In genomic region chr7:137923380-137923779, GRCh38 we compare ENCODE assay signal across 16 cellular contexts.
DNase-seq lines count a peak whose midpoint lies in the region; TF ChIP-seq lines count a peak whose summit lies in the region.
"Had no signal": no experiment of that assay in that cellular context is flagged by ENCODE, and none has a peak within 500 bp of the region (broad histone marks: within the 10 kb centered on the region; RNA-seq: fewer than 3 reads in every experiment).

No MANE protein-coding gene starts in this region.

- no peaks in the 10 kb centered on the region for H3K9me3 ChIP-seq in Karpas-422 (ENCODE audit: low read length)
- H3K9me3 ChIP-seq in BE2C: no peaks in the 10 kb centered on the region
- H3K9me3 ChIP-seq: Caco-2, pancreas had no signal

- no peak overlapping the region for H3K4me3 ChIP-seq in Karpas-422 (ENCODE audit: low read length)
- no peak overlapping the region for H3K4me3 ChIP-seq in BE2C (ENCODE audit: low read depth, low read length)
- H3K4me3 ChIP-seq: pancreas had no signal

- H3K27ac ChIP-seq in Karpas-422 (ENCODE audit: low read length): no peak overlapping the region
- H3K27ac ChIP-seq: pancreas had no signal

- intact Hi-C loops in activated T-helper 1 cell treated with anti-CD3 and anti-CD28 coated beads, Interleukin-12 subunit alpha, Interleukin-12 subunit beta, Interleukin-2, Interleukin-4 antibody, amounts not matched to agents 30 ng/mL and 10 ng/mL and 1 ng/mL, durations not matched to agents 14 hours and 24 hours and 36 hours (cut with micrococcal nuclease): loop anchor here (5.0 kb wide), 1 partner anchor 79 kb away; the partner anchor contains the start of gene CREB3L2

- no peaks in the 10 kb centered on the region for H3K36me3 ChIP-seq in Karpas-422 (ENCODE audit: insufficient read depth, low read length)
- peaks cover 9% of the 10 kb centered on the region for H3K36me3 ChIP-seq in BE2C

- no peaks in the 10 kb centered on the region for H3K79me2 ChIP-seq in Karpas-422 (ENCODE audit: low read length)

- H3K9ac ChIP-seq in Karpas-422 (ENCODE audit: low read length): no peak overlapping the region

- no peak overlapping the region for H3K4me2 ChIP-seq in Karpas-422 (ENCODE audit: low read depth, low read length, poor library complexity, severe bottlenecking)

- H3K4me3 Mint-ChIP-seq in activated T-helper 1 cell treated with anti-CD3 and anti-CD28 coated beads, Interleukin-12 subunit alpha, Interleukin-12 subunit beta, Interleukin-2, Interleukin-4 antibody, amounts not matched to agents 30 ng/mL and 10 ng/mL and 1 ng/mL, durations not matched to agents 14 hours and 24 hours and 36 hours: no peak overlapping the region
- H3K4me3 Mint-ChIP-seq: activated naive CD8-positive, alpha-beta T cell treated with anti-CD3 and anti-CD28 coated beads, Interleukin-2, amount 10 ng/mL, durations not matched to agents 7 days and 5 days had no signal

- no peaks in the 10 kb centered on the region for H3K9me3 Mint-ChIP-seq in activated T-helper 1 cell treated with anti-CD3 and anti-CD28 coated beads, Interleukin-12 subunit alpha, Interleukin-12 subunit beta, Interleukin-2, Interleukin-4 antibody, amounts not matched to agents 30 ng/mL and 10 ng/mL and 1 ng/mL, durations not matched to agents 14 hours and 24 hours and 36 hours

- H3K27ac Mint-ChIP-seq in activated T-helper 1 cell treated with anti-CD3 and anti-CD28 coated beads, Interleukin-12 subunit alpha, Interleukin-12 subunit beta, Interleukin-2, Interleukin-4 antibody, amounts not matched to agents 30 ng/mL and 10 ng/mL and 1 ng/mL, durations not matched to agents 14 hours and 24 hours and 36 hours: peak overlapping the region; percentile 7
- H3K27ac Mint-ChIP-seq: activated naive CD8-positive, alpha-beta T cell treated with anti-CD3 and anti-CD28 coated beads, Interleukin-2, amount 10 ng/mL, durations not matched to agents 7 days and 5 days had no signal

- H3K36me3 Mint-ChIP-seq in activated T-helper 1 cell treated with anti-CD3 and anti-CD28 coated beads, Interleukin-12 subunit alpha, Interleukin-12 subunit beta, Interleukin-2, Interleukin-4 antibody, amounts not matched to agents 30 ng/mL and 10 ng/mL and 1 ng/mL, durations not matched to agents 14 hours and 24 hours and 36 hours (ENCODE audit: low read depth): peaks cover 43% of the 10 kb centered on the region

- H3K4me1 ChIP-seq in Karpas-422 (ENCODE audit: low read length): no peaks in the 10 kb centered on the region
- no peaks in the 10 kb centered on the region for H3K4me1 ChIP-seq in BE2C
- H3K4me1 ChIP-seq: Caco-2, pancreas had no signal

- H2AFZ ChIP-seq in Karpas-422 (ENCODE audit: low read length): no peak overlapping the region

- TF ChIP-seq CTCF in BE2C (IDR thresholded peaks at IDR 0.05; ENCODE audit: low read depth, low read length): no peak

- H3K4me1 Mint-ChIP-seq in activated T-helper 1 cell treated with anti-CD3 and anti-CD28 coated beads, Interleukin-12 subunit alpha, Interleukin-12 subunit beta, Interleukin-2, Interleukin-4 antibody, amounts not matched to agents 30 ng/mL and 10 ng/mL and 1 ng/mL, durations not matched to agents 14 hours and 24 hours and 36 hours (ENCODE audit: low read depth): peaks cover 41% of the 10 kb centered on the region

- no peaks in the 10 kb centered on the region for H4K20me1 ChIP-seq in Karpas-422 (ENCODE audit: insufficient read depth, low read depth, low read length)

- DNase-seq in AG08395 (ENCODE audit: low spot score) (peak; percentile 70), GM04504 (ENCODE audit: low read depth) (peak; percentile 65), hepatic stellate cell (ENCODE audit: low spot score) (peak; percentile 66), Karpas-422 (no peak), BE2C (no peak), NCI-H146 (lab: John Stamatoyannopoulos, UW) (no peak)
- DNase-seq in activated T-helper 1 cell treated with anti-CD3 and anti-CD28 coated beads, Interleukin-12 subunit alpha, Interleukin-12 subunit beta, Interleukin-2, Interleukin-4 antibody, amounts not matched to agents 30 ng/mL and 10 ng/mL and 1 ng/mL, durations not matched to agents 14 hours and 24 hours and 36 hours (ENCODE audit: low spot score): no peak
- no peak for DNase-seq in NK-92 treated with Interleukin-12 subunit alpha and Interleukin-12 subunit beta, amount 100 ng/mL, for 24 hours (lab: John Stamatoyannopoulos, UW)
- DNase-seq: activated naive CD8-positive, alpha-beta T cell treated with anti-CD3 and anti-CD28 coated beads, Interleukin-2, amount 10 ng/mL, durations not matched to agents 7 days and 5 days; Caco-2; hypothalamus; NCI-H1436; NCI-H748 treated with DMSO at 0.1 percent for 48 hours; pancreas; stimulated activated naive CD4-positive, alpha-beta T cell treated with Interleukin-2 at 50 U/mL for 16 hours; SW 1271 had no signal

- H3K27me3 ChIP-seq in Karpas-422 (ENCODE audit: low read length) (no peaks in the 10 kb centered on the region), BE2C (no peaks in the 10 kb centered on the region)
- H3K27me3 ChIP-seq: pancreas had no signal

- H3K9me2 ChIP-seq in Karpas-422 (replicated peaks; ENCODE audit: insufficient read depth, low read length): no peaks in the 10 kb centered on the region

- no peaks in the 10 kb centered on the region for H3K27me3 Mint-ChIP-seq in activated T-helper 1 cell treated with anti-CD3 and anti-CD28 coated beads, Interleukin-12 subunit alpha, Interleukin-12 subunit beta, Interleukin-2, Interleukin-4 antibody, amounts not matched to agents 30 ng/mL and 10 ng/mL and 1 ng/mL, durations not matched to agents 14 hours and 24 hours and 36 hours (ENCODE audit: insufficient read depth)
- H3K27me3 Mint-ChIP-seq: activated naive CD8-positive, alpha-beta T cell treated with anti-CD3 and anti-CD28 coated beads, Interleukin-2, amount 10 ng/mL, durations not matched to agents 7 days and 5 days had no signal

Comparison
In these comparisons a context has a peak if more than half of its experiments do, and no peak if none do; other contexts are left out.
1. DNase-seq: peak in AG08395 (single experiment), GM04504 (single experiment) and hepatic stellate cell (single experiment); none in activated T-helper 1 cell treated with anti-CD3 and anti-CD28 coated beads, Interleukin-12 subunit alpha, Interleukin-12 subunit beta, Interleukin-2, Interleukin-4 antibody, amounts not matched to agents 30 ng/mL and 10 ng/mL and 1 ng/mL, durations not matched to agents 14 hours and 24 hours and 36 hours (single experiment), NK-92 treated with Interleukin-12 subunit alpha and Interleukin-12 subunit beta, amount 100 ng/mL, for 24 hours (single experiment), Karpas-422 (single experiment), BE2C (single experiment) and NCI-H146 (single experiment).